In genomic region chr1:47186267-47187185, GRCh38 we compare ENCODE assay signal across 16 cellular contexts. TPM values are rescaled to one million over a fixed set of nuclear protein-coding genes. Genes with fewer than 3 reads are reported as not detected.
"Had no signal": no experiment of that assay in that cellular context is flagged by ENCODE, and none has a peak within 500 bp of the region (broad histone marks: within the 10 kb centered on the region; RNA-seq: fewer than 3 reads in every experiment).

No MANE protein-coding gene starts in this region.

- H3K4me1 ChIP-seq: neural progenitor cell had no signal

- H3K36me3 Mint-ChIP-seq: activated naive CD8-positive, alpha-beta T cell treated with anti-CD3 and anti-CD28 coated beads, Interleukin-2, amount 10 ng/mL, durations not matched to agents 7 days and 5 days; neural progenitor cell; stimulated activated effector memory CD8-positive, alpha-beta T cell treated with anti-CD3 and anti-CD28 coated beads, Interleukin-12 subunit alpha, Interleukin-12 subunit beta, amount 100 ng/mL, for 72 hours had no signal

- H3K36me3 ChIP-seq: left ventricle myocardium inferior, neural progenitor cell, right atrium auricular region, tibial artery had no signal

- ATAC-seq: stimulated activated effector memory CD8-positive, alpha-beta T cell treated with anti-CD3 and anti-CD28 coated beads, Interleukin-12 subunit alpha, Interleukin-12 subunit beta, amount 100 ng/mL, for 72 hours had no signal

- H3K27me3 Mint-ChIP-seq: activated naive CD8-positive, alpha-beta T cell treated with anti-CD3 and anti-CD28 coated beads, Interleukin-2, amount 10 ng/mL, durations not matched to agents 7 days and 5 days had no signal

- H3K9ac ChIP-seq: neural progenitor cell had no signal

- H3K9me3 Mint-ChIP-seq: activated naive CD8-positive, alpha-beta T cell treated with anti-CD3 and anti-CD28 coated beads, Interleukin-2, amount 10 ng/mL, durations not matched to agents 7 days and 5 days; activated T-helper 2 cell treated with anti-CD3 and anti-CD28 coated beads, Interferon-gamma antibody, Interleukin-2, Interleukin-4, amounts not matched to agents 10 μg/mL and 5 μg/mL and 100 μg/mL, durations not matched to agents 14 hours and 24 hours and 36 hours; stimulated activated effector memory CD8-positive, alpha-beta T cell treated with anti-CD3 and anti-CD28 coated beads, Interleukin-12 subunit alpha, Interleukin-12 subunit beta, amount 100 ng/mL, for 72 hours had no signal

- H2AFZ ChIP-seq: neural progenitor cell had no signal

- H3K4me1 Mint-ChIP-seq: activated naive CD8-positive, alpha-beta T cell treated with anti-CD3 and anti-CD28 coated beads, Interleukin-2, amount 10 ng/mL, durations not matched to agents 7 days and 5 days; neural progenitor cell; stimulated activated effector memory CD8-positive, alpha-beta T cell treated with anti-CD3 and anti-CD28 coated beads, Interleukin-12 subunit alpha, Interleukin-12 subunit beta, amount 100 ng/mL, for 72 hours had no signal

- H3K27ac Mint-ChIP-seq: activated naive CD8-positive, alpha-beta T cell treated with anti-CD3 and anti-CD28 coated beads, Interleukin-2, amount 10 ng/mL, durations not matched to agents 7 days and 5 days; activated T-helper 2 cell treated with anti-CD3 and anti-CD28 coated beads, Interferon-gamma antibody, Interleukin-2, Interleukin-4, amounts not matched to agents 10 μg/mL and 5 μg/mL and 100 μg/mL, durations not matched to agents 14 hours and 24 hours and 36 hours; stimulated activated effector memory CD8-positive, alpha-beta T cell treated with anti-CD3 and anti-CD28 coated beads, Interleukin-12 subunit alpha, Interleukin-12 subunit beta, amount 100 ng/mL, for 72 hours had no signal

- H3K27ac ChIP-seq: left ventricle myocardium inferior, neural progenitor cell, right atrium auricular region, tibial artery had no signal

- H3K4me3 Mint-ChIP-seq: activated naive CD8-positive, alpha-beta T cell treated with anti-CD3 and anti-CD28 coated beads, Interleukin-2, amount 10 ng/mL, durations not matched to agents 7 days and 5 days; neural progenitor cell; stimulated activated effector memory CD8-positive, alpha-beta T cell treated with anti-CD3 and anti-CD28 coated beads, Interleukin-12 subunit alpha, Interleukin-12 subunit beta, amount 100 ng/mL, for 72 hours had no signal

- H3K4me2 ChIP-seq: neural progenitor cell had no signal

- DNase-seq: activated CD4-positive, alpha-beta T cell treated with anti-CD3 and anti-CD28 coated beads, Interleukin-2, amount 50 U/mL, for 48 hours; activated CD4-positive, CD25-positive, alpha-beta regulatory T cell; activated naive CD8-positive, alpha-beta T cell treated with anti-CD3 and anti-CD28 coated beads, Interleukin-2, amount 10 ng/mL, durations not matched to agents 7 days and 5 days; anterior cingulate cortex; cerebellar nuclear complex; dermis blood vessel endothelial cell; foreskin fibroblast; left ventricle myocardium inferior; mesendoderm; small intestine had no signal

- H3K4me3 ChIP-seq: left ventricle myocardium inferior, neural progenitor cell, right atrium auricular region, tibial artery had no signal

- H3K9me3 ChIP-seq: left ventricle myocardium inferior, right atrium auricular region, tibial artery had no signal

- H3K27me3 ChIP-seq: neural progenitor cell, right atrium auricular region had no signal

RNA-seq across cellular contexts. Expression of gene PDZK1IP1, which starts 3.3 kb away (rescaled TPM):
- total RNA-seq: activated naive CD8-positive, alpha-beta T cell treated with anti-CD3 and anti-CD28 coated beads, Interleukin-2, amount 10 ng/mL, durations not matched to agents 7 days and 5 days; activated T-helper 2 cell treated with anti-CD3 and anti-CD28 coated beads, Interferon-gamma antibody, Interleukin-2, Interleukin-4, amounts not matched to agents 10 μg/mL and 5 μg/mL and 100 μg/mL, durations not matched to agents 14 hours and 24 hours and 36 hours; left ventricle myocardium inferior; T-helper 2 cell treated with Interferon-gamma antibody and Interleukin-4, amounts not matched to agents 100 ng/mL and 5 ng/mL, for 36 hours had no signal

RNA-seq across cellular contexts. Expression of gene TAL1, which starts 45.5 kb away (rescaled TPM):
- total RNA-seq: activated naive CD8-positive, alpha-beta T cell treated with anti-CD3 and anti-CD28 coated beads, Interleukin-2, amount 10 ng/mL, durations not matched to agents 7 days and 5 days; activated T-helper 2 cell treated with anti-CD3 and anti-CD28 coated beads, Interferon-gamma antibody, Interleukin-2, Interleukin-4, amounts not matched to agents 10 μg/mL and 5 μg/mL and 100 μg/mL, durations not matched to agents 14 hours and 24 hours and 36 hours; T-helper 2 cell treated with Interferon-gamma antibody and Interleukin-4, amounts not matched to agents 100 ng/mL and 5 ng/mL, for 36 hours had no signal

RNA-seq across cellular contexts. Expression of gene CYP4A22, which starts 49.3 kb away (rescaled TPM):
- total RNA-seq: activated naive CD8-positive, alpha-beta T cell treated with anti-CD3 and anti-CD28 coated beads, Interleukin-2, amount 10 ng/mL, durations not matched to agents 7 days and 5 days; activated T-helper 2 cell treated with anti-CD3 and anti-CD28 coated beads, Interferon-gamma antibody, Interleukin-2, Interleukin-4, amounts not matched to agents 10 μg/mL and 5 μg/mL and 100 μg/mL, durations not matched to agents 14 hours and 24 hours and 36 hours; dermis blood vessel endothelial cell; left ventricle myocardium inferior; right atrium auricular region; T-helper 2 cell treated with Interferon-gamma antibody and Interleukin-4, amounts not matched to agents 100 ng/mL and 5 ng/mL, for 36 hours had no signal
